9 cellular contexts compared by ENCODE assay signal in genomic region chr11:128508785-128509518, GRCh38.
DNase-seq lines count a peak whose midpoint lies in the region; ATAC-seq and TF ChIP-seq lines count a peak whose summit lies in the region.
"Had no signal": no experiment of that assay in that cellular context is flagged by ENCODE, and none has a peak within 500 bp of the region (broad histone marks: within the 10 kb centered on the region; RNA-seq: fewer than 3 reads in every experiment).

No MANE protein-coding gene starts in this region.

- TF ChIP-seq CTCF in fibroblast of mammary gland (conservative IDR thresholded peaks at IDR 0.05; ENCODE audit: control insufficient read depth, insufficient read depth, low read depth, low read length), result no peak

- H3K9me3 Mint-ChIP-seq in activated T-cell treated with anti-CD3 and anti-CD28 coated beads, Interleukin-2, amount 50 U/mL, for 4 hours, result no peaks in the 10 kb centered on the region
- H3K9me3 Mint-ChIP-seq in stimulated activated naive CD8-positive, alpha-beta T cell treated with anti-CD3 and anti-CD28 coated beads, Interleukin-15, amount 100 ng/mL, for 72 hours, result no peaks in the 10 kb centered on the region

- no peaks in the 10 kb centered on the region for H3K9me3 ChIP-seq in T-helper 17 cell (ENCODE audit: control insufficient read depth, low read length, poor library complexity, severe bottlenecking)

- no peak for DNase-seq in activated T-cell treated with anti-CD3 and anti-CD28 coated beads, Interleukin-2, amount 50 U/mL, for 4 hours
- DNase-seq in activated T-cell treated with anti-CD3 and anti-CD28 coated beads, Interleukin-2, amount 50 U/mL, for 1 hour, result no peak
- no peak for DNase-seq in T-helper 17 cell
- peak; percentile 85 for DNase-seq in fibroblast of mammary gland (ENCODE audit: low read depth)
- DNase-seq in stimulated activated naive CD8-positive, alpha-beta T cell treated with anti-CD3 and anti-CD28 coated beads, Interleukin-15, amount 100 ng/mL, for 72 hours, result no peak
- DNase-seq in NAMALWA (ENCODE audit: low spot score), result no peak
- DNase-seq in NCI-H748 treated with DMSO at 0.1 percent for 48 hours (lab: John Stamatoyannopoulos, UW), result no peak
- DNase-seq: C1 segment of cervical spinal cord had no signal

- no peaks in the 10 kb centered on the region for H3K27me3 Mint-ChIP-seq in activated T-cell treated with anti-CD3 and anti-CD28 coated beads, Interleukin-2, amount 50 U/mL, for 4 hours (ENCODE audit: low read depth)
- no peaks in the 10 kb centered on the region for H3K27me3 Mint-ChIP-seq in T-helper 17 cell
- no peaks in the 10 kb centered on the region for H3K27me3 Mint-ChIP-seq in stimulated activated naive CD8-positive, alpha-beta T cell treated with anti-CD3 and anti-CD28 coated beads, Interleukin-15, amount 100 ng/mL, for 72 hours

- H3K4me3 ChIP-seq in fibroblast of mammary gland (ENCODE audit: control insufficient read depth, low read depth, low read length), result no peak overlapping the region

- peaks cover 97% of the 10 kb centered on the region for H3K4me1 Mint-ChIP-seq in activated T-cell treated with anti-CD3 and anti-CD28 coated beads, Interleukin-2, amount 50 U/mL, for 4 hours (ENCODE audit: low read depth)
- H3K4me1 Mint-ChIP-seq in T-helper 17 cell, result peaks cover 85% of the 10 kb centered on the region
- H3K4me1 Mint-ChIP-seq in stimulated activated naive CD8-positive, alpha-beta T cell treated with anti-CD3 and anti-CD28 coated beads, Interleukin-15, amount 100 ng/mL, for 72 hours, result peaks cover 82% of the 10 kb centered on the region

- peak in 1 of 2 donors; percentile 11 for ATAC-seq in activated T-cell treated with anti-CD3 and anti-CD28 coated beads, Interleukin-2, amount 50 U/mL, for 4 hours
- peak; percentile 12 for ATAC-seq in T-helper 17 cell
- no peak for ATAC-seq in stimulated activated naive CD8-positive, alpha-beta T cell treated with anti-CD3 and anti-CD28 coated beads, Interleukin-15, amount 100 ng/mL, for 72 hours
- no peak for ATAC-seq in HG02571 (IDR thresholded peaks at IDR 0.05; ENCODE audit: unreplicated experiment)

- H3K27ac Mint-ChIP-seq in T-helper 17 cell, result peak overlapping the region; percentile 100
- peak overlapping the region; percentile 95 for H3K27ac Mint-ChIP-seq in stimulated activated naive CD8-positive, alpha-beta T cell treated with anti-CD3 and anti-CD28 coated beads, Interleukin-15, amount 100 ng/mL, for 72 hours

- H3K4me3 Mint-ChIP-seq in activated T-cell treated with anti-CD3 and anti-CD28 coated beads, Interleukin-2, amount 50 U/mL, for 4 hours, result peak overlapping the region; percentile 83
- peak overlapping the region; percentile 92 for H3K4me3 Mint-ChIP-seq in T-helper 17 cell
- peak overlapping the region; percentile 84 to 90 for H3K4me3 Mint-ChIP-seq in stimulated activated naive CD8-positive, alpha-beta T cell treated with anti-CD3 and anti-CD28 coated beads, Interleukin-15, amount 100 ng/mL, for 72 hours

- peaks cover 42% of the 10 kb centered on the region for H3K36me3 Mint-ChIP-seq in activated T-cell treated with anti-CD3 and anti-CD28 coated beads, Interleukin-2, amount 50 U/mL, for 4 hours (ENCODE audit: insufficient read depth)
- H3K36me3 Mint-ChIP-seq in T-helper 17 cell (ENCODE audit: low read depth), result peaks cover 31% of the 10 kb centered on the region
